ENCODE assay signal across 30 cellular contexts in genomic region chr11:17771415-17771814, GRCh38. TPM values are rescaled to one million over a fixed set of nuclear protein-coding genes. Genes with fewer than 3 reads are reported as not detected.
"Had no signal": no experiment of that assay in that cellular context is flagged by ENCODE, and none has a peak within 500 bp of the region (broad histone marks: within the 10 kb centered on the region; RNA-seq: fewer than 3 reads in every experiment).

No MANE protein-coding gene starts in this region.

- H3K9me3 Mint-ChIP-seq: activated CD4-positive, alpha-beta memory T cell treated with anti-CD3 and anti-CD28 coated beads, Interleukin-2, amount 10 ng/mL, durations not matched to agents 7 days and 5 days; activated CD4-positive, alpha-beta T cell treated with anti-CD3 and anti-CD28 coated beads, Interleukin-2, amount 10 ng/mL, durations not matched to agents 7 days and 5 days; activated naive CD4-positive, alpha-beta T cell treated with anti-CD3 and anti-CD28 coated beads for 36 hours; activated naive CD4-positive, alpha-beta T cell treated with anti-CD3 and anti-CD28 coated beads, Interleukin-2, amount 50 U/mL, for 24 hours; activated naive CD8-positive, alpha-beta T cell treated with anti-CD3 and anti-CD28 coated beads for 36 hours; activated naive CD8-positive, alpha-beta T cell treated with anti-CD3 and anti-CD28 coated beads, Interleukin-2, amount 50 U/mL, for 24 hours; activated T-cell treated with anti-CD3 and anti-CD28 coated beads, Interleukin-2, amount 50 U/mL, for 24 hours; activated T-cell treated with anti-CD3 and anti-CD28 coated beads, Interleukin-2, amount 50 U/mL, for 72 hours; effector memory CD8-positive, alpha-beta T cell; WTC11 had no signal

- H3K27ac ChIP-seq: adrenal gland, body of pancreas, coronary artery, esophagus muscularis mucosa, foreskin keratinocyte, gastrocnemius medialis, VCaP had no signal

- H3K27me3 Mint-ChIP-seq: activated CD4-positive, alpha-beta memory T cell treated with anti-CD3 and anti-CD28 coated beads, Interleukin-2, amount 10 ng/mL, durations not matched to agents 7 days and 5 days; activated CD4-positive, alpha-beta T cell treated with anti-CD3 and anti-CD28 coated beads, Interleukin-2, amount 10 ng/mL, durations not matched to agents 7 days and 5 days; activated naive CD4-positive, alpha-beta T cell treated with anti-CD3 and anti-CD28 coated beads, Interleukin-2, amount 50 U/mL, for 24 hours; activated naive CD8-positive, alpha-beta T cell treated with anti-CD3 and anti-CD28 coated beads for 36 hours; activated naive CD8-positive, alpha-beta T cell treated with anti-CD3 and anti-CD28 coated beads, Interleukin-2, amount 50 U/mL, for 24 hours; activated T-cell treated with anti-CD3 and anti-CD28 coated beads, Interleukin-2, amount 50 U/mL, for 24 hours had no signal

- H3K9me3 ChIP-seq: adrenal gland, body of pancreas, esophagus muscularis mucosa, gastrocnemius medialis had no signal

- H3K4me1 ChIP-seq: adrenal gland, esophagus muscularis mucosa, foreskin keratinocyte, gastrocnemius medialis had no signal

- H3K4me3 Mint-ChIP-seq: activated CD4-positive, alpha-beta memory T cell treated with anti-CD3 and anti-CD28 coated beads, Interleukin-2, amount 10 ng/mL, durations not matched to agents 7 days and 5 days; activated CD4-positive, alpha-beta T cell treated with anti-CD3 and anti-CD28 coated beads, Interleukin-2, amount 10 ng/mL, durations not matched to agents 7 days and 5 days; activated naive CD4-positive, alpha-beta T cell treated with anti-CD3 and anti-CD28 coated beads for 36 hours; activated naive CD4-positive, alpha-beta T cell treated with anti-CD3 and anti-CD28 coated beads, Interleukin-2, amount 50 U/mL, for 24 hours; activated naive CD8-positive, alpha-beta T cell treated with anti-CD3 and anti-CD28 coated beads for 36 hours; activated naive CD8-positive, alpha-beta T cell treated with anti-CD3 and anti-CD28 coated beads, Interleukin-2, amount 50 U/mL, for 24 hours; activated T-cell treated with anti-CD3 and anti-CD28 coated beads, Interleukin-2, amount 50 U/mL, for 24 hours; activated T-cell treated with anti-CD3 and anti-CD28 coated beads, Interleukin-2, amount 50 U/mL, for 72 hours; effector memory CD8-positive, alpha-beta T cell; WTC11 had no signal

- DNase-seq: activated CD4-positive, alpha-beta memory T cell treated with anti-CD3 and anti-CD28 coated beads, Interleukin-2, amount 10 ng/mL, durations not matched to agents 7 days and 5 days; activated CD4-positive, alpha-beta T cell treated with anti-CD3 and anti-CD28 coated beads for 1 hour; activated CD4-positive, alpha-beta T cell treated with anti-CD3 and anti-CD28 coated beads for 4 hours; activated CD4-positive, alpha-beta T cell treated with anti-CD3 and anti-CD28 coated beads, Interleukin-2, amount 10 ng/mL, durations not matched to agents 7 days and 5 days; activated CD4-positive, alpha-beta T cell treated with anti-CD3 and anti-CD28 coated beads, Interleukin-2, amount 50 U/mL, for 4 hours; activated CD8-positive, alpha-beta memory T cell treated with anti-CD3 and anti-CD28 coated beads, Interleukin-2, amount 50 U/mL, for 48 hours; activated naive CD4-positive, alpha-beta T cell treated with anti-CD3 and anti-CD28 coated beads for 36 hours; activated naive CD8-positive, alpha-beta T cell treated with anti-CD3 and anti-CD28 coated beads for 36 hours; activated naive CD8-positive, alpha-beta T cell treated with anti-CD3 and anti-CD28 coated beads, Interleukin-2, amount 50 U/mL, for 24 hours; activated T-cell treated with anti-CD3 and anti-CD28 coated beads for 4 hours; activated T-cell treated with anti-CD3 and anti-CD28 coated beads, Interleukin-2, amount 50 U/mL, for 24 hours; activated T-cell treated with anti-CD3 and anti-CD28 coated beads, Interleukin-2, amount 50 U/mL, for 72 hours; adrenal gland; amygdala; body of pancreas; cerebellar nuclear complex; effector CD4-positive, alpha-beta T cell; effector memory CD8-positive, alpha-beta T cell; erythroblast; foreskin keratinocyte; gastrocnemius medialis; T-helper 2 cell had no signal

- H3K36me3 ChIP-seq: adrenal gland, esophagus muscularis mucosa, gastrocnemius medialis had no signal

- ATAC-seq: activated naive CD8-positive, alpha-beta T cell treated with anti-CD3 and anti-CD28 coated beads, Interleukin-2, amount 50 U/mL, for 24 hours; activated T-cell treated with anti-CD3 and anti-CD28 coated beads, Interleukin-2, amount 50 U/mL, for 72 hours; body of pancreas; effector memory CD8-positive, alpha-beta T cell; foreskin keratinocyte; WTC11 had no signal

- H3K4me1 Mint-ChIP-seq: activated CD4-positive, alpha-beta memory T cell treated with anti-CD3 and anti-CD28 coated beads, Interleukin-2, amount 10 ng/mL, durations not matched to agents 7 days and 5 days; activated CD4-positive, alpha-beta T cell treated with anti-CD3 and anti-CD28 coated beads, Interleukin-2, amount 10 ng/mL, durations not matched to agents 7 days and 5 days; activated naive CD4-positive, alpha-beta T cell treated with anti-CD3 and anti-CD28 coated beads, Interleukin-2, amount 50 U/mL, for 24 hours; activated naive CD8-positive, alpha-beta T cell treated with anti-CD3 and anti-CD28 coated beads for 36 hours; activated naive CD8-positive, alpha-beta T cell treated with anti-CD3 and anti-CD28 coated beads, Interleukin-2, amount 50 U/mL, for 24 hours had no signal

- H3K36me3 Mint-ChIP-seq: activated naive CD4-positive, alpha-beta T cell treated with anti-CD3 and anti-CD28 coated beads, Interleukin-2, amount 50 U/mL, for 24 hours; activated naive CD8-positive, alpha-beta T cell treated with anti-CD3 and anti-CD28 coated beads for 36 hours; WTC11 had no signal

- H3K27ac Mint-ChIP-seq: activated CD4-positive, alpha-beta memory T cell treated with anti-CD3 and anti-CD28 coated beads, Interleukin-2, amount 10 ng/mL, durations not matched to agents 7 days and 5 days; activated CD4-positive, alpha-beta T cell treated with anti-CD3 and anti-CD28 coated beads, Interleukin-2, amount 10 ng/mL, durations not matched to agents 7 days and 5 days; activated naive CD4-positive, alpha-beta T cell treated with anti-CD3 and anti-CD28 coated beads for 36 hours; activated naive CD4-positive, alpha-beta T cell treated with anti-CD3 and anti-CD28 coated beads, Interleukin-2, amount 50 U/mL, for 24 hours; activated naive CD8-positive, alpha-beta T cell treated with anti-CD3 and anti-CD28 coated beads, Interleukin-2, amount 50 U/mL, for 24 hours; activated T-cell treated with anti-CD3 and anti-CD28 coated beads, Interleukin-2, amount 50 U/mL, for 24 hours; activated T-cell treated with anti-CD3 and anti-CD28 coated beads, Interleukin-2, amount 50 U/mL, for 72 hours; effector memory CD8-positive, alpha-beta T cell; WTC11 had no signal

- H3K4me3 ChIP-seq: adrenal gland, body of pancreas, coronary artery, esophagus muscularis mucosa, gastrocnemius medialis had no signal

RNA-seq across cellular contexts. Expression of gene KCNC1, which starts 36.8 kb away (rescaled TPM):
- total RNA-seq: activated CD4-positive, alpha-beta memory T cell treated with anti-CD3 and anti-CD28 coated beads, Interleukin-2, amount 10 ng/mL, durations not matched to agents 7 days and 5 days; activated CD4-positive, alpha-beta T cell treated with anti-CD3 and anti-CD28 coated beads, Interleukin-2, amount 10 ng/mL, durations not matched to agents 7 days and 5 days; activated naive CD4-positive, alpha-beta T cell treated with anti-CD3 and anti-CD28 coated beads for 36 hours; activated naive CD8-positive, alpha-beta T cell treated with anti-CD3 and anti-CD28 coated beads for 36 hours; activated T-cell treated with anti-CD3 and anti-CD28 coated beads, Interleukin-2, amount 50 U/mL, for 72 hours; aorta; dermis blood vessel endothelial cell; esophagus muscularis mucosa; foreskin keratinocyte; T-helper 1 cell treated with Interleukin-12 subunit alpha and Interleukin-12 subunit beta and Interleukin-4 antibody, amounts not matched to agents 30 ng/mL and 1 ng/mL, for 36 hours had no signal
- polyA plus RNA-seq: aorta, foreskin keratinocyte had no signal

RNA-seq across cellular contexts. Expression of gene MYOD1, which starts 52.0 kb away (rescaled TPM):
- total RNA-seq: activated CD4-positive, alpha-beta memory T cell treated with anti-CD3 and anti-CD28 coated beads, Interleukin-2, amount 10 ng/mL, durations not matched to agents 7 days and 5 days; activated CD4-positive, alpha-beta T cell treated with anti-CD3 and anti-CD28 coated beads, Interleukin-2, amount 10 ng/mL, durations not matched to agents 7 days and 5 days; activated naive CD4-positive, alpha-beta T cell treated with anti-CD3 and anti-CD28 coated beads for 36 hours; activated naive CD8-positive, alpha-beta T cell treated with anti-CD3 and anti-CD28 coated beads for 36 hours; activated T-cell treated with anti-CD3 and anti-CD28 coated beads, Interleukin-2, amount 50 U/mL, for 72 hours; adrenal gland; aorta; body of pancreas; dermis blood vessel endothelial cell; esophagus muscularis mucosa; foreskin keratinocyte; T-helper 1 cell treated with Interleukin-12 subunit alpha and Interleukin-12 subunit beta and Interleukin-4 antibody, amounts not matched to agents 30 ng/mL and 1 ng/mL, for 36 hours; WTC11 had no signal
- polyA plus RNA-seq: adrenal gland, aorta, foreskin keratinocyte had no signal
